1 cellular context compared by ENCODE assay signal in the genomic region with DNA sequence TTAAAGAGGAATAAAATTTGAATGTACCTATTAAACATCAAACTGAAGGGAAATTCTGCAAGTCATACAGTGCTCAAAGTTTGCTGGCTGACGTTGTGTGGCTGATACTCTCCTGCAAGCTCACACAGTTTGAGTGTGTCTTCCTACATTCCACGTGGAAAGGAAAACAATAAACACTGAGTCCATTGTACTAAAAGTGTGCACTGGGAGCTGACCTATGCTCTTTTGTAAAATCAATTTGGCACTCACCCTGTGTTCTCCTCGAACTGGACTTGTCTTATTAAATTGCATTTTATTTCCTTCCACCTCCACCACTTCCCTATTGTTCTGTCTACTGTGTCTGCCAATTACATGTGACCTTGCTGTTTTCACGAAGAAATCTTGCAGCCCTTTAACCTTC.
TF ChIP-seq lines count a peak whose summit lies in the region.

No MANE protein-coding gene starts in this region.

TF ChIP-seq in GM23338, 12 proteins besides CTCF, POLR2A, EP300 and RAD21 (continued from another document):
- TF ChIP-seq, protein P1, sequence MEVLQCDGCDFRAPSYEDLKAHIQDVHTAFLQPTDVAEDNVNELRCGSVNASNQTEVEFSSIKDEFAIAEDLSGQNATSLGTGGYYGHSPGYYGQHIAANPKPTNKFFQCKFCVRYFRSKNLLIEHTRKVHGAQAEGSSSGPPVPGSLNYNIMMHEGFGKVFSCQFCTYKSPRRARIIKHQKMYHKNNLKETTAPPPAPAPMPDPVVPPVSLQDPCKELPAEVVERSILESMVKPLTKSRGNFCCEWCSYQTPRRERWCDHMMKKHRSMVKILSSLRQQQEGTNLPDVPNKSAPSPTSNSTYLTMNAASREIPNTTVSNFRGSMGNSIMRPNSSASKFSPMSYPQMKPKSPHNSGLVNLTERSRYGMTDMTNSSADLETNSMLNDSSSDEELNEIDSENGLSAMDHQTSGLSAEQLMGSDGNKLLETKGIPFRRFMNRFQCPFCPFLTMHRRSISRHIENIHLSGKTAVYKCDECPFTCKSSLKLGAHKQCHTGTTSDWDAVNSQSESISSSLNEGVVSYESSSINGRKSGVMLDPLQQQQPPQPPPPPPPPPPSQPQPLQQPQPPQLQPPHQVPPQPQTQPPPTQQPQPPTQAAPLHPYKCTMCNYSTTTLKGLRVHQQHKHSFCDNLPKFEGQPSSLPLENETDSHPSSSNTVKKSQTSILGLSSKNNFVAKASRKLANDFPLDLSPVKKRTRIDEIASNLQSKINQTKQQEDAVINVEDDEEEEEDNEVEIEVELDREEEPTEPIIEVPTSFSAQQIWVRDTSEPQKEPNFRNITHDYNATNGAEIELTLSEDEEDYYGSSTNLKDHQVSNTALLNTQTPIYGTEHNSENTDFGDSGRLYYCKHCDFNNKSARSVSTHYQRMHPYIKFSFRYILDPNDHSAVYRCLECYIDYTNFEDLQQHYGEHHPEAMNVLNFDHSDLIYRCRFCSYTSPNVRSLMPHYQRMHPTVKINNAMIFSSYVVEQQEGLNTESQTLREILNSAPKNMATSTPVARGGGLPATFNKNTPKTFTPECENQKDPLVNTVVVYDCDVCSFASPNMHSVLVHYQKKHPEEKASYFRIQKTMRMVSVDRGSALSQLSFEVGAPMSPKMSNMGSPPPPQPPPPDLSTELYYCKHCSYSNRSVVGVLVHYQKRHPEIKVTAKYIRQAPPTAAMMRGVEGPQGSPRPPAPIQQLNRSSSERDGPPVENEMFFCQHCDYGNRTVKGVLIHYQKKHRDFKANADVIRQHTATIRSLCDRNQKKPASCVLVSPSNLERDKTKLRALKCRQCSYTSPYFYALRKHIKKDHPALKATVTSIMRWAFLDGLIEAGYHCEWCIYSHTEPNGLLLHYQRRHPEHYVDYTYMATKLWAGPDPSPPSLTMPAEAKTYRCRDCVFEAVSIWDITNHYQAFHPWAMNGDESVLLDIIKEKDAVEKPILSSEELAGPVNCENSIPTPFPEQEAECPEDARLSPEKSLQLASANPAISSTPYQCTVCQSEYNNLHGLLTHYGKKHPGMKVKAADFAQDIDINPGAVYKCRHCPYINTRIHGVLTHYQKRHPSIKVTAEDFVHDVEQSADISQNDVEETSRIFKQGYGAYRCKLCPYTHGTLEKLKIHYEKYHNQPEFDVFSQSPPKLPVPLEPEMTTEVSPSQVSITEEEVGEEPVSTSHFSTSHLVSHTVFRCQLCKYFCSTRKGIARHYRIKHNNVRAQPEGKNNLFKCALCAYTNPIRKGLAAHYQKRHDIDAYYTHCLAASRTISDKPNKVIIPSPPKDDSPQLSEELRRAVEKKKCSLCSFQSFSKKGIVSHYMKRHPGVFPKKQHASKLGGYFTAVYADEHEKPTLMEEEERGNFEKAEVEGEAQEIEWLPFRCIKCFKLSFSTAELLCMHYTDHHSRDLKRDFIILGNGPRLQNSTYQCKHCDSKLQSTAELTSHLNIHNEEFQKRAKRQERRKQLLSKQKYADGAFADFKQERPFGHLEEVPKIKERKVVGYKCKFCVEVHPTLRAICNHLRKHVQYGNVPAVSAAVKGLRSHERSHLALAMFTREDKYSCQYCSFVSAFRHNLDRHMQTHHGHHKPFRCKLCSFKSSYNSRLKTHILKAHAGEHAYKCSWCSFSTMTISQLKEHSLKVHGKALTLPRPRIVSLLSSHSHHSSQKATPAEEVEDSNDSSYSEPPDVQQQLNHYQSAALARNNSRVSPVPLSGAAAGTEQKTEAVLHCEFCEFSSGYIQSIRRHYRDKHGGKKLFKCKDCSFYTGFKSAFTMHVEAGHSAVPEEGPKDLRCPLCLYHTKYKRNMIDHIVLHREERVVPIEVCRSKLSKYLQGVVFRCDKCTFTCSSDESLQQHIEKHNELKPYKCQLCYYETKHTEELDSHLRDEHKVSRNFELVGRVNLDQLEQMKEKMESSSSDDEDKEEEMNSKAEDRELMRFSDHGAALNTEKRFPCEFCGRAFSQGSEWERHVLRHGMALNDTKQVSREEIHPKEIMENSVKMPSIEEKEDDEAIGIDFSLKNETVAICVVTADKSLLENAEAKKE (CRISPR knock-in tag; IDR thresholded peaks at IDR 0.05), result no peak
- TF ChIP-seq CREB1 (CRISPR knock-in tag; IDR thresholded peaks at IDR 0.05; ENCODE audit: low read depth), result no peak
